ENCODE assay signal across 8 cellular contexts in genomic region chr6:34246563-34247391, GRCh38. TPM values are rescaled to one million over a fixed set of nuclear protein-coding genes. Genes with fewer than 3 reads are reported as not detected.
DNase-seq lines count a peak whose midpoint lies in the region; ATAC-seq and TF ChIP-seq lines count a peak whose summit lies in the region.

No MANE protein-coding gene starts in this region.

- H3K27ac Mint-ChIP-seq in Calu3 (ENCODE audit: unreplicated experiment) = peak overlapping the region; percentile 97

- in situ Hi-C loops in astrocyte of the cerebellum (cut with HindIII; ENCODE audit: low sequenced_read_pairs) = no loop called here

- BruUV-seq in Calu3 (replicated peaks; lab: Mats Ljungman, UMichigan) = no TSS peak

- H3K36me3 Mint-ChIP-seq in Calu3 (ENCODE audit: insufficient read depth, unreplicated experiment) = peaks cover 79% of the 10 kb centered on the region

- CTCF ChIA-PET in Calu3 (lab: Charles Lee) (interaction anchor here (0.6 to 5.4 kb wide), 5 partner anchors 10 to 169 kb away, joined by 3 to 107 read pairs (median 4); partner anchors contain the start of gene HMGA1), HEK293T (lab: Yijun Ruan, JAX) (interaction anchor here (1.1 to 2.6 kb wide), 2 partner anchors 84 to 168 kb away, joined by 3 to 13 read pairs; no protein-coding TSS in a partner anchor)

- POLR2A ChIA-PET in HEK293T (lab: Yijun Ruan, JAX) = interaction anchor here (1.0 kb wide), 1 partner anchor 170 kb away, joined by 4 read pairs; no protein-coding TSS in a partner anchor

- no peaks in the 10 kb centered on the region for H3K27me3 ChIP-seq in SJSA1 (replicated peaks)

- H3K9me3 Mint-ChIP-seq in Calu3 (ENCODE audit: low read depth, unreplicated experiment) = no peaks in the 10 kb centered on the region

- DNase-seq in Calu3 (peak; percentile 87), HEK293T (ENCODE audit: extremely low spot score) (peak; percentile 32), SJSA1 (ENCODE audit: low read depth in 1 of 2, low spot score in 2 of 2) (peak; percentile 61 to 78), astrocyte of the cerebellum (ENCODE audit: low read depth) (no peak), lung microvascular endothelial cell (ENCODE audit: low read depth in 2 of 2) (peak; percentile 46 to 52), pons (ENCODE audit: low spot score) (no peak)

- H3K4me3 ChIP-seq in SJSA1 (no peak overlapping the region), astrocyte of the cerebellum (ENCODE audit: low read depth, low read length) (no peak overlapping the region)

- peak overlapping the region; percentile 31 for H3K27ac ChIP-seq in SJSA1

- peaks cover 39% of the 10 kb centered on the region for H3K36me3 ChIP-seq in SJSA1

- intact Hi-C loops in Calu3 (cut with micrococcal nuclease; ENCODE audit: unreplicated experiment) = no loop called here

- ATAC-seq in GM19455 (IDR thresholded peaks at IDR 0.05; ENCODE audit: unreplicated experiment) = no peak
- ATAC-seq in GM21423 (IDR thresholded peaks at IDR 0.05; ENCODE audit: unreplicated experiment) = no peak

- H3K27me3 Mint-ChIP-seq in Calu3 (ENCODE audit: unreplicated experiment) = no peaks in the 10 kb centered on the region

- peaks cover 68% of the 10 kb centered on the region for H3K4me1 Mint-ChIP-seq in Calu3 (ENCODE audit: low read depth, unreplicated experiment)

- peak; percentile 65 for TF ChIP-seq CTCF in Calu3 (IDR thresholded peaks at IDR 0.05; ENCODE audit: unreplicated experiment)
- TF ChIP-seq CTCF in astrocyte of the cerebellum (IDR thresholded peaks at IDR 0.05; ENCODE audit: low read depth, low read length, missing control alignments) = peak; percentile 53

- H3K4me3 Mint-ChIP-seq in Calu3 (ENCODE audit: low read depth, unreplicated experiment) = peak overlapping the region; percentile 81

- H3K9me3 ChIP-seq in SJSA1 (replicated peaks) = no peaks in the 10 kb centered on the region

- peaks cover 68% of the 10 kb centered on the region for H3K4me1 ChIP-seq in SJSA1 (replicated peaks)

TF ChIP-seq in HEK293T, 16 proteins besides CTCF, POLR2A, EP300 and RAD21:
- TF ChIP-seq FOXA1 (IDR thresholded peaks at IDR 0.05) (no peak), ELF4 (IDR thresholded peaks at IDR 0.05) (no peak), FOXM1 (IDR thresholded peaks at IDR 0.05; ENCODE audit: borderline replicate concordance) (no peak), CTBP1 (IDR thresholded peaks at IDR 0.05; ENCODE audit: borderline replicate concordance) (no peak), SP1 (IDR thresholded peaks at IDR 0.05) (no peak), NFRKB (IDR thresholded peaks at IDR 0.05) (no peak), ZNF384 (IDR thresholded peaks at IDR 0.05) (no peak), SUZ12 (IDR thresholded peaks at IDR 0.05) (no peak), BHLHE40 (IDR thresholded peaks at IDR 0.05; ENCODE audit: borderline replicate concordance) (no peak), TARDBP (IDR thresholded peaks at IDR 0.05) (no peak), ARNT (IDR thresholded peaks at IDR 0.05) (no peak), FOXK2 (IDR thresholded peaks at IDR 0.05) (no peak), L3MBTL2 (conservative IDR thresholded peaks at IDR 0.05) (no peak), HDGF (IDR thresholded peaks at IDR 0.05; ENCODE audit: borderline replicate concordance) (no peak), PKNOX1 (IDR thresholded peaks at IDR 0.05) (no peak), LEF1 (IDR thresholded peaks at IDR 0.05; ENCODE audit: borderline replicate concordance) (no peak)

RNA-seq across cellular contexts. Expression of gene SMIM29, which starts 2.0 kb away (rescaled TPM):
- total RNA-seq in Calu3 (2022) (59.2 and 68.6 TPM in 2 replicates), lung microvascular endothelial cell (16.1 and 22.6 TPM in 2 replicates)
- total RNA-seq in SJSA1 (2014; rRNA removed; shearing (Covaris generic)) = 24.5 and 53.9 TPM in 2 replicates

RNA-seq across cellular contexts. Expression of gene HMGA1, which starts 10.1 kb away (rescaled TPM):
- 1,138 and 1,378 TPM in 2 replicates for total RNA-seq in Calu3 (2022)
- 31.7 and 48.4 TPM in 2 replicates for total RNA-seq in SJSA1 (2014; rRNA removed; shearing (Covaris generic))
- total RNA-seq in lung microvascular endothelial cell = 16.3 and 105 TPM in 2 replicates

Comparison
In these comparisons a context has a peak if more than half of its experiments do, and no peak if none do; other contexts are left out.
1. DNase-seq: peak in Calu3 (single experiment), HEK293T (single experiment), SJSA1 (2 of 2) and lung microvascular endothelial cell (2 of 2); none in astrocyte of the cerebellum (single experiment) and pons (single experiment).
2. RNA of gene HMGA1, which starts 10.1 kb away (total RNA-seq): 1,138 to 1,378 TPM in Calu3; 31.7 to 48.4 TPM in SJSA1 and 16.3 to 105 TPM in lung microvascular endothelial cell; every median in the first group is over 10 times any median in the second.